In genomic region chr15:75451674-75452363, GRCh38 we compare ENCODE assay signal across 8 cellular contexts. TPM values are rescaled to one million over a fixed set of nuclear protein-coding genes. Genes with fewer than 3 reads are reported as not detected.
DNase-seq lines count a peak whose midpoint lies in the region; ATAC-seq and TF ChIP-seq lines count a peak whose summit lies in the region.

TSS of gene SIN3A (minus strand) at chr15:75451690. CDS start at chr15:75430375, 21,315 bp downstream.

- H3K4me3 ChIP-seq in ACC112 (ENCODE audit: low read depth, low read length) = peak within 1 kb of the TSS; percentile 90

- H3K27ac ChIP-seq in ACC112 (ENCODE audit: low read depth, low read length) = peak within 1 kb of the TSS; percentile 94
- H3K27ac ChIP-seq in caudate nucleus (ENCODE audit: low read depth, low read length) = peak within 1 kb of the TSS; percentile 94

- H3K27me3 Mint-ChIP-seq in activated B cell treated with CpG ODN at 0.5 μM for 24 hours = no peaks in the 10 kb centered on the region
- H3K27me3 Mint-ChIP-seq in immature natural killer cell (ENCODE audit: low read depth in 3 of 3) = peaks cover 16 to 38% (median 22%) of the 10 kb centered on the region in 3 donors

- intact Hi-C loops in activated B cell treated with CpG ODN at 0.5 μM for 24 hours (cut with micrococcal nuclease) = loop anchor here (1.0 to 10.0 kb wide), 16 partner anchors 65 to 1817 kb away; partner anchors contain the start of genes ARID3B, C15orf39, CLK3 and COX5A

- peak within 1 kb of the TSS; percentile 77 for H2AFZ ChIP-seq in ACC112 (ENCODE audit: low read length, unreplicated experiment)

- DNase-seq in NCI-H345 (lab: John Stamatoyannopoulos, UW) (peak; percentile 99), activated B cell treated with CpG ODN at 0.5 μM for 24 hours (peak; percentile 81), caudate nucleus (lab: John Stamatoyannopoulos, UW) (peak; percentile 84 to 100 (median 99)), immature natural killer cell (peak; percentile 99), smooth muscle cell of the brain vasculature (ENCODE audit: low read depth, low spot score) (peak; percentile 100)

- CTCF ChIA-PET in activated B cell treated with CpG ODN at 0.5 μM for 24 hours (lab: Charles Lee) = interaction anchor here (1.8 kb wide), 1 partner anchor 83 kb away, joined by 12 read pairs; the partner anchor contains the start of gene MAN2C1

- H3K4me1 Mint-ChIP-seq in activated B cell treated with CpG ODN at 0.5 μM for 24 hours (peaks cover 61% of the 10 kb centered on the region), immature natural killer cell (peaks cover 50 to 65% of the 10 kb centered on the region in 2 donors)

- no peaks in the 10 kb centered on the region for H3K9me3 Mint-ChIP-seq in activated B cell treated with CpG ODN at 0.5 μM for 24 hours
- no peaks in the 10 kb centered on the region for H3K9me3 Mint-ChIP-seq in immature natural killer cell

- H3K4me3 Mint-ChIP-seq in activated B cell treated with CpG ODN at 0.5 μM for 24 hours (peak within 1 kb of the TSS; percentile 94), immature natural killer cell (peak within 1 kb of the TSS; percentile 94 to 100 (median 97))

- H3K27me3 ChIP-seq in ACC112 (ENCODE audit: insufficient read depth, low read length) = no peaks in the 10 kb centered on the region

- H3K36me3 ChIP-seq in ACC112 (ENCODE audit: insufficient read depth, low read length) = no peaks in the 10 kb centered on the region

- POLR2A ChIA-PET in activated B cell treated with CpG ODN at 0.5 μM for 24 hours (lab: Charles Lee) = interaction anchor here (0.5 to 6.8 kb wide), 43 partner anchors 11 to 1460 kb away, joined by 3 to 115 read pairs (median 5); partner anchors contain the start of genes ARID3B, C15orf39, CLK3 and IMP3

- H3K36me3 Mint-ChIP-seq in activated B cell treated with CpG ODN at 0.5 μM for 24 hours (ENCODE audit: low read depth) = peaks cover 22% of the 10 kb centered on the region
- H3K36me3 Mint-ChIP-seq in immature natural killer cell = no peaks in the 10 kb centered on the region

- H3K4me1 ChIP-seq in ACC112 (ENCODE audit: control insufficient read depth, insufficient read depth, low read length, unreplicated experiment) = peaks cover 17% of the 10 kb centered on the region

- H3K79me2 ChIP-seq in ACC112 (ENCODE audit: control insufficient read depth, insufficient read depth, low read length, unreplicated experiment) = peaks cover 33% of the 10 kb centered on the region

- H3K27ac Mint-ChIP-seq in activated B cell treated with CpG ODN at 0.5 μM for 24 hours (peak within 1 kb of the TSS; percentile 97), immature natural killer cell (peak within 1 kb of the TSS; percentile 98 to 100 (median 100))

- no peak for TF ChIP-seq CTCF in activated B cell treated with CpG ODN at 0.5 μM for 24 hours (IDR thresholded peaks at IDR 0.05)

- ATAC-seq in GM18909 (IDR thresholded peaks at IDR 0.05; ENCODE audit: poor library complexity, unreplicated experiment) = peak; percentile 46
- peak; percentile 34 for ATAC-seq in HG03196 (IDR thresholded peaks at IDR 0.05; ENCODE audit: unreplicated experiment)
- ATAC-seq in activated B cell treated with CpG ODN at 0.5 μM for 24 hours (ENCODE audit: low read depth) = peak; percentile 50

RNA-seq across cellular contexts. Expression of gene SIN3A, which starts in this region (rescaled TPM):
- total RNA-seq in activated B cell treated with CpG ODN at 0.5 μM for 24 hours = 113 and 122 TPM in 2 replicates
- polyA plus RNA-seq in immature natural killer cell = 10 to 100 TPM in 2 of 3 donors, 1 to 10 TPM in 1; 8.6 to 21.2 (median 10.3) TPM

Comparison
In these comparisons a context has a peak if more than half of its experiments do, and no peak if none do; other contexts are left out.
1. Peak in every context shown above with its lines: DNase-seq, ATAC-seq, H3K4me3 ChIP-seq and H3K27ac ChIP-seq.